Comparison of ENCODE assay signal across 8 cellular contexts in genomic region chr14:23551266-23552028, GRCh38. TPM values are rescaled to one million over a fixed set of nuclear protein-coding genes. Genes with fewer than 3 reads are reported as not detected.
DNase-seq lines count a peak whose midpoint lies in the region; ATAC-seq and TF ChIP-seq lines count a peak whose summit lies in the region.

Gene ZFHX2 (minus strand): TSS chr14:23551765. CDS start chr14:23535325, 16,440 bp downstream.

- H3K4me1 Mint-ChIP-seq in HFFc6 (ENCODE audit: low read depth) (peaks cover 10% of the 10 kb centered on the region), type B pancreatic cell (ENCODE audit: unreplicated experiment) (peaks cover 7% of the 10 kb centered on the region)

- intact Hi-C loops in left cardiac atrium (cut with DNase I), result no loop called here
- intact Hi-C loops in posterior vena cava (cut with DNase I), result loop anchor here in 1 of 2 donors (10.0 kb wide), 1 partner anchor 227 kb away; the partner anchor contains the start of gene PABPN1

- no peaks in the 10 kb centered on the region for H3K36me3 Mint-ChIP-seq in HFFc6 (ENCODE audit: low read depth)
- peaks cover 0 to 6% of the 10 kb centered on the region in 2 donors for H3K36me3 Mint-ChIP-seq in activated naive CD4-positive, alpha-beta T cell treated with anti-CD3 and anti-CD28 coated beads, Interleukin-2, amount 50 U/mL, for 72 hours
- no peaks in the 10 kb centered on the region for H3K36me3 Mint-ChIP-seq in type B pancreatic cell

- peak; percentile 79 to 82 for ATAC-seq in activated naive CD4-positive, alpha-beta T cell treated with anti-CD3 and anti-CD28 coated beads, Interleukin-2, amount 50 U/mL, for 72 hours
- peak; percentile 66 to 80 for ATAC-seq in left cardiac atrium

- H3K9me3 Mint-ChIP-seq in HFFc6 (no peaks in the 10 kb centered on the region), type B pancreatic cell (no peaks in the 10 kb centered on the region)
- H3K9me3 Mint-ChIP-seq in activated naive CD4-positive, alpha-beta T cell treated with anti-CD3 and anti-CD28 coated beads, Interleukin-2, amount 50 U/mL, for 72 hours, result no peaks in the 10 kb centered on the region

- DNase-seq in ELF-1 (ENCODE audit: low read depth, low spot score) (peak; percentile 94), HFFc6 (peak; percentile 26), NCI-H1105 (lab: John Stamatoyannopoulos, UW) (peak; percentile 90), SKM-1 treated with dmso at 0.1 percent for 144 hours (lab: John Stamatoyannopoulos, UW; ENCODE audit: unreplicated experiment) (peak; percentile 50), left cardiac atrium (peak; percentile 87), posterior vena cava (ENCODE audit: low spot score) (peak; percentile 87), type B pancreatic cell (ENCODE audit: extremely low spot score, unreplicated experiment) (peak; percentile 86)
- peak; percentile 80 to 82 for DNase-seq in activated naive CD4-positive, alpha-beta T cell treated with anti-CD3 and anti-CD28 coated beads, Interleukin-2, amount 50 U/mL, for 72 hours (ENCODE audit: low spot score in 2 of 2)

- TF ChIP-seq CTCF in HFFc6 (IDR thresholded peaks at IDR 0.05) (no peak), type B pancreatic cell (conservative IDR thresholded peaks at IDR 0.05) (no peak)

- H3K27ac Mint-ChIP-seq in HFFc6 (no peak within 1 kb of the TSS; the same call in 1 of the 2 replicates), type B pancreatic cell (peak within 1 kb of the TSS; percentile 4)
- peak within 1 kb of the TSS; percentile 82 to 92 for H3K27ac Mint-ChIP-seq in activated naive CD4-positive, alpha-beta T cell treated with anti-CD3 and anti-CD28 coated beads, Interleukin-2, amount 50 U/mL, for 72 hours

- H3K27me3 Mint-ChIP-seq in HFFc6 (ENCODE audit: insufficient read depth) (peaks cover 2% of the 10 kb centered on the region; the same call in 1 of the 2 replicates), type B pancreatic cell (no peaks in the 10 kb centered on the region)

- H3K4me3 Mint-ChIP-seq in HFFc6 (no peak within 1 kb of the TSS), type B pancreatic cell (peak within 1 kb of the TSS; percentile 22)

RNA-seq across cellular contexts. Expression of gene ZFHX2, which starts in this region (rescaled TPM):
- total RNA-seq in HFFc6 (2021; fragmentation: NEBNext Ultra II Directional; extraction: Animal tissue kit (Norgen Biotek cat#: 25700)), result 1 to 10 TPM in 4 of 6 experiments, under 1 TPM in 2; 0.63 to 4.2 (median 1.7) TPM
- total RNA-seq in activated naive CD4-positive, alpha-beta T cell treated with anti-CD3 and anti-CD28 coated beads, Interleukin-2, amount 50 U/mL, for 72 hours, result 1 to 10 TPM; 1.1 to 2.5 TPM
- total RNA-seq in left cardiac atrium (1 to 10 TPM in 1 of 2 donors, under 1 TPM in 1; 0.89 to 1.3 TPM), posterior vena cava (1 to 10 TPM; 2.3 to 2.4 TPM), type B pancreatic cell (ENCODE audit: low replicate concordance) (5.6 and 11.1 TPM in 2 replicates)

Comparison
In these comparisons a context has a peak if more than half of its experiments do, and no peak if none do; other contexts are left out.
1. Peak in every context shown above with its lines: DNase-seq and ATAC-seq.
2. DNase-seq: peak in every context shown above with its lines; median percentile 94 in ELF-1; 90 in NCI-H1105; 87 in left cardiac atrium; 87 in posterior vena cava; 86 in type B pancreatic cell; 81 in activated naive CD4-positive, alpha-beta T cell treated with anti-CD3 and anti-CD28 coated beads, Interleukin-2, amount 50 U/mL, for 72 hours; 50 in SKM-1 treated with dmso at 0.1 percent for 144 hours; 26 in HFFc6.